ENCODE assay signal across 1 cellular context in the genomic region with DNA sequence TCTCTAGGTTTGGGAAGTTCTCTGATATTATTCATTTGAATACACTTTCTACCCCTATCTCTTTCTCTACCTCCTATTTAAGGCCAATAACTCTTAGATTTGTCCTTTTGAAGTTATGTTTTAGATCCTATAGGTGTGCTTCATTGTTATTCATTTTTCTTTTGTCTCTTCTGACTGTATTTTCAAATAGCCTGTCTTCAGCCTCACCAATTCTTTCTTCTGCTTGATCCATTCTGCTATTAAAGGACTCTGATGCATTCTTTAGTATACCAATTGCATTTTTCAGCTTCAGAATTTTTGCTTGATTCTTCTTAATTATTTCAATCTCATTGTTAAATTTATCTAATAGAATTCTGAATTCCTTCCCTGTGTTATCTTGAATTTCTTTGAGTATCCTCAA.
TF ChIP-seq lines count a peak whose summit lies in the region.

No MANE protein-coding gene starts in this region.

TF ChIP-seq in K562, 482 proteins besides CTCF, POLR2A, EP300 and RAD21 (continued from another document):
- TF ChIP-seq, protein P1, sequence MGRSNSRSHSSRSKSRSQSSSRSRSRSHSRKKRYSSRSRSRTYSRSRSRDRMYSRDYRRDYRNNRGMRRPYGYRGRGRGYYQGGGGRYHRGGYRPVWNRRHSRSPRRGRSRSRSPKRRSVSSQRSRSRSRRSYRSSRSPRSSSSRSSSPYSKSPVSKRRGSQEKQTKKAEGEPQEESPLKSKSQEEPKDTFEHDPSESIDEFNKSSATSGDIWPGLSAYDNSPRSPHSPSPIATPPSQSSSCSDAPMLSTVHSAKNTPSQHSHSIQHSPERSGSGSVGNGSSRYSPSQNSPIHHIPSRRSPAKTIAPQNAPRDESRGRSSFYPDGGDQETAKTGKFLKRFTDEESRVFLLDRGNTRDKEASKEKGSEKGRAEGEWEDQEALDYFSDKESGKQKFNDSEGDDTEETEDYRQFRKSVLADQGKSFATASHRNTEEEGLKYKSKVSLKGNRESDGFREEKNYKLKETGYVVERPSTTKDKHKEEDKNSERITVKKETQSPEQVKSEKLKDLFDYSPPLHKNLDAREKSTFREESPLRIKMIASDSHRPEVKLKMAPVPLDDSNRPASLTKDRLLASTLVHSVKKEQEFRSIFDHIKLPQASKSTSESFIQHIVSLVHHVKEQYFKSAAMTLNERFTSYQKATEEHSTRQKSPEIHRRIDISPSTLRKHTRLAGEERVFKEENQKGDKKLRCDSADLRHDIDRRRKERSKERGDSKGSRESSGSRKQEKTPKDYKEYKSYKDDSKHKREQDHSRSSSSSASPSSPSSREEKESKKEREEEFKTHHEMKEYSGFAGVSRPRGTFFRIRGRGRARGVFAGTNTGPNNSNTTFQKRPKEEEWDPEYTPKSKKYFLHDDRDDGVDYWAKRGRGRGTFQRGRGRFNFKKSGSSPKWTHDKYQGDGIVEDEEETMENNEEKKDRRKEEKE (IDR thresholded peaks at IDR 0.05; ENCODE audit: borderline replicate concordance in 1 of 2, control insufficient read depth in 1 of 2, low read depth in 2 of 2, low read length in 1 of 2) = no peak
- 0 out of 3 replicates have a peak, but pooled peaks of 1 of the 2 experiments have one; percentile 51 for TF ChIP-seq CBX3 (IDR thresholded peaks at IDR 0.05; ENCODE audit: borderline replicate concordance in 1 of 2, low read length in 2 of 2)
- no peak for TF ChIP-seq DACH1 (IDR thresholded peaks at IDR 0.05; ENCODE audit: partially characterized antibody)
- TF ChIP-seq TRIM24 (IDR thresholded peaks at IDR 0.05) = peak in 1 of 2 experiments; percentile 38; a peak in 1 of 4 replicates
- no peak for TF ChIP-seq GTF2F1 (IDR thresholded peaks at IDR 0.05; ENCODE audit: low read depth, low read length)
- TF ChIP-seq, protein P2, sequence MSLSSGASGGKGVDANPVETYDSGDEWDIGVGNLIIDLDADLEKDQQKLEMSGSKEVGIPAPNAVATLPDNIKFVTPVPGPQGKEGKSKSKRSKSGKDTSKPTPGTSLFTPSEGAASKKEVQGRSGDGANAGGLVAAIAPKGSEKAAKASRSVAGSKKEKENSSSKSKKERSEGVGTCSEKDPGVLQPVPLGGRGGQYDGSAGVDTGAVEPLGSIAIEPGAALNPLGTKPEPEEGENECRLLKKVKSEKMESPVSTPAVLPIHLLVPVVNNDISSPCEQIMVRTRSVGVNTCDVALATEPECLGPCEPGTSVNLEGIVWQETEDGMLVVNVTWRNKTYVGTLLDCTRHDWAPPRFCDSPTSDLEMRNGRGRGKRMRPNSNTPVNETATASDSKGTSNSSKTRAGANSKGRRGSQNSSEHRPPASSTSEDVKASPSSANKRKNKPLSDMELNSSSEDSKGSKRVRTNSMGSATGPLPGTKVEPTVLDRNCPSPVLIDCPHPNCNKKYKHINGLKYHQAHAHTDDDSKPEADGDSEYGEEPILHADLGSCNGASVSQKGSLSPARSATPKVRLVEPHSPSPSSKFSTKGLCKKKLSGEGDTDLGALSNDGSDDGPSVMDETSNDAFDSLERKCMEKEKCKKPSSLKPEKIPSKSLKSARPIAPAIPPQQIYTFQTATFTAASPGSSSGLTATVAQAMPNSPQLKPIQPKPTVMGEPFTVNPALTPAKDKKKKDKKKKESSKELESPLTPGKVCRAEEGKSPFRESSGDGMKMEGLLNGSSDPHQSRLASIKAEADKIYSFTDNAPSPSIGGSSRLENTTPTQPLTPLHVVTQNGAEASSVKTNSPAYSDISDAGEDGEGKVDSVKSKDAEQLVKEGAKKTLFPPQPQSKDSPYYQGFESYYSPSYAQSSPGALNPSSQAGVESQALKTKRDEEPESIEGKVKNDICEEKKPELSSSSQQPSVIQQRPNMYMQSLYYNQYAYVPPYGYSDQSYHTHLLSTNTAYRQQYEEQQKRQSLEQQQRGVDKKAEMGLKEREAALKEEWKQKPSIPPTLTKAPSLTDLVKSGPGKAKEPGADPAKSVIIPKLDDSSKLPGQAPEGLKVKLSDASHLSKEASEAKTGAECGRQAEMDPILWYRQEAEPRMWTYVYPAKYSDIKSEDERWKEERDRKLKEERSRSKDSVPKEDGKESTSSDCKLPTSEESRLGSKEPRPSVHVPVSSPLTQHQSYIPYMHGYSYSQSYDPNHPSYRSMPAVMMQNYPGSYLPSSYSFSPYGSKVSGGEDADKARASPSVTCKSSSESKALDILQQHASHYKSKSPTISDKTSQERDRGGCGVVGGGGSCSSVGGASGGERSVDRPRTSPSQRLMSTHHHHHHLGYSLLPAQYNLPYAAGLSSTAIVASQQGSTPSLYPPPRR (CRISPR knock-in tag; IDR thresholded peaks at IDR 0.05; ENCODE audit: borderline replicate concordance) = no peak
